ENCODE assay signal across 8 cellular contexts in genomic region chr5:141617682-141618029, GRCh38. TPM values are rescaled to one million over a fixed set of nuclear protein-coding genes. Genes with fewer than 3 reads are reported as not detected.
DNase-seq lines count a peak whose midpoint lies in the region; ATAC-seq, FAIRE-seq and TF ChIP-seq lines count a peak whose summit lies in the region.

No MANE protein-coding gene starts in this region.

- H2BK120ac ChIP-seq in H1 (replicated peaks; ENCODE audit: low read depth, low read length): no peak overlapping the region

- FAIRE-seq in H1 (lab: Jason Lieb, UNC): peak; percentile 13

- ATAC-seq in DND-41 (ENCODE audit: insufficient read depth, low read depth) (no peak), HG03159 (IDR thresholded peaks at IDR 0.05; ENCODE audit: unreplicated experiment) (no peak)

- 0 out of 2 replicates have a peak overlapping the region, but pooled peaks have one; percentile 40 for H2BK5ac ChIP-seq in H1 (ENCODE audit: low read depth, low read length)

- peaks cover 57% of the 10 kb centered on the region for H3K4me1 ChIP-seq in DND-41 (ENCODE audit: insufficient read depth, low read length)
- no peaks in the 10 kb centered on the region for H3K4me1 ChIP-seq in NT2/D1 (ENCODE audit: insufficient read depth, insufficient read length)
- peaks cover 0 to 4% (median 2%) of the 10 kb centered on the region in 4 experiments; a peak in 3 of 7 replicates for H3K4me1 ChIP-seq in H1 (replicated peaks in 1 of 4; ENCODE audit: control insufficient read depth in 3 of 4, insufficient read depth in 4 of 4, low read length in 3 of 4)
- H3K4me1 ChIP-seq in osteoblast (ENCODE audit: insufficient read depth, low read length): peaks cover 32% of the 10 kb centered on the region

- H3K14ac ChIP-seq in H1 (ENCODE audit: insufficient read length): no peak overlapping the region

- H3K4ac ChIP-seq in H1 (replicated peaks; ENCODE audit: insufficient read length, low read depth, low read length): no peak overlapping the region

- CTCF ChIA-PET in H1 (lab: Charles Lee; ENCODE audit: partially characterized antibody): interaction anchor here (0.5 to 11.4 kb wide), 10 partner anchors 10 to 946 kb away, joined by 3 to 150 read pairs (median 3); partner anchors contain the start of genes HDAC3 and RELL2

- H4K8ac ChIP-seq in H1 (ENCODE audit: extremely low read depth, insufficient read depth, low read length): no peak overlapping the region

- H3K9ac ChIP-seq in DND-41 (ENCODE audit: low read depth, low read length): peak overlapping the region; percentile 97
- H3K9ac ChIP-seq in NT2/D1 (ENCODE audit: insufficient read length, low read depth): peak overlapping the region; percentile 82
- H3K9ac ChIP-seq in H1 (replicated peaks in 1 of 4; ENCODE audit: extremely low read depth in 1 of 4, low read depth in 3 of 4, low read length in 3 of 4): peak overlapping the region in 3 of 4 experiments; percentile 64 to 85 (median 70); a peak in 4 of 7 replicates

- intact Hi-C loops in posterior cingulate gyrus (cut with DNase I): loop anchor here (2.0 kb wide), 1 partner anchor 19 kb away; the partner anchor contains the start of genes HDAC3 and RELL2

- H2AFZ ChIP-seq in DND-41 (ENCODE audit: low read depth, low read length) (no peak overlapping the region), H1 (ENCODE audit: low read length) (no peak overlapping the region), osteoblast (ENCODE audit: low read length) (peak overlapping the region; percentile 75)

- POLR2A ChIA-PET in H1 (lab: Charles Lee; ENCODE audit: partially characterized antibody): interaction anchor here (0.8 to 8.2 kb wide), 8 partner anchors 9 to 26 kb away, joined by 3 to 75 read pairs (median 6); partner anchors contain the start of genes HDAC3 and RELL2

- H3K27ac ChIP-seq in DND-41 (ENCODE audit: low read length): peak overlapping the region; percentile 68
- peak overlapping the region; percentile 17; the same call in 1 of the 2 replicates for H3K27ac ChIP-seq in H1 (ENCODE audit: low read depth, low read length)
- peak overlapping the region; percentile 53 for H3K27ac ChIP-seq in osteoblast (ENCODE audit: low read depth, low read length)

- no peaks in the 10 kb centered on the region; the same call in 1 of the 2 replicates for H3K79me1 ChIP-seq in H1 (ENCODE audit: low read depth, low read length)

- TF ChIP-seq CTCF in DND-41 (IDR thresholded peaks at IDR 0.05; ENCODE audit: borderline replicate concordance, extremely low read depth, low read length, poor library complexity, severe bottlenecking) (no peak), H1 (IDR thresholded peaks at IDR 0.05; ENCODE audit: control extremely low read depth in 1 of 3, insufficient read depth in 1 of 3, low read depth in 1 of 3, low read length in 3 of 3) (no peak), osteoblast (IDR thresholded peaks at IDR 0.05; ENCODE audit: extremely low read depth, low read depth, low read length) (no peak)

- H3K27me3 ChIP-seq in DND-41 (ENCODE audit: insufficient read depth, low read length, poor library complexity): no peaks in the 10 kb centered on the region
- no peaks in the 10 kb centered on the region for H3K27me3 ChIP-seq in NT2/D1 (ENCODE audit: insufficient read depth, insufficient read length)
- no peaks in the 10 kb centered on the region for H3K27me3 ChIP-seq in H1 (replicated peaks in 1 of 4; ENCODE audit: control insufficient read depth in 3 of 4, extremely low read depth in 1 of 4, insufficient read depth in 3 of 4, low read length in 3 of 4)
- H3K27me3 ChIP-seq in osteoblast (ENCODE audit: insufficient read depth, low read length): no peaks in the 10 kb centered on the region

- no peaks in the 10 kb centered on the region for H3K9me3 ChIP-seq in DND-41 (ENCODE audit: insufficient read depth, low read length, severe bottlenecking)
- H3K9me3 ChIP-seq in NT2/D1 (ENCODE audit: insufficient read depth, low read length): no peaks in the 10 kb centered on the region
- no peaks in the 10 kb centered on the region for H3K9me3 ChIP-seq in H1 (ENCODE audit: insufficient read depth in 2 of 2, low read depth in 1 of 2, low read length in 1 of 2)
- no peaks in the 10 kb centered on the region for H3K9me3 ChIP-seq in osteoblast (ENCODE audit: low read depth, low read length)

- no peak overlapping the region for H3K23ac ChIP-seq in H1 (ENCODE audit: insufficient read length)

- H3K56ac ChIP-seq in H1 (replicated peaks; ENCODE audit: insufficient read length, low read depth, low read length): no peak overlapping the region

- H4K5ac ChIP-seq in H1 (ENCODE audit: insufficient read length, low read depth, low read length): no peak overlapping the region

- no peak overlapping the region for H2BK15ac ChIP-seq in H1 (ENCODE audit: low read length)

- H3K36me3 ChIP-seq in DND-41 (ENCODE audit: insufficient read depth, low read length) (peaks cover 40% of the 10 kb centered on the region), NT2/D1 (ENCODE audit: insufficient read depth, insufficient read length, low read length) (peaks cover 36% of the 10 kb centered on the region), H1 (ENCODE audit: control insufficient read depth in 2 of 4, insufficient read depth in 4 of 4, low read length in 3 of 4) (peaks cover 2 to 22% (median 14%) of the 10 kb centered on the region in 4 experiments; a peak in 7 of 8 replicates), osteoblast (ENCODE audit: insufficient read depth, low read length) (peaks cover 17% of the 10 kb centered on the region)

- peaks cover 64% of the 10 kb centered on the region for H3K79me2 ChIP-seq in DND-41 (ENCODE audit: insufficient read depth, low read length)
- peaks cover 8 to 49% of the 10 kb centered on the region in 2 experiments for H3K79me2 ChIP-seq in H1 (ENCODE audit: control insufficient read depth in 1 of 2, insufficient read depth in 2 of 2, low read length in 2 of 2)
- H3K79me2 ChIP-seq in osteoblast (ENCODE audit: insufficient read depth, low read length): peaks cover 56% of the 10 kb centered on the region

- peaks cover 14% of the 10 kb centered on the region; the same call in 1 of the 2 replicates for H4K20me1 ChIP-seq in DND-41 (ENCODE audit: insufficient read depth, low read length)
- peaks cover 0 to 4% of the 10 kb centered on the region in 2 experiments for H4K20me1 ChIP-seq in H1 (replicated peaks in 1 of 2; ENCODE audit: control insufficient read depth in 1 of 2, insufficient read depth in 2 of 2, low read length in 2 of 2)
- peaks cover 12% of the 10 kb centered on the region for H4K20me1 ChIP-seq in osteoblast (ENCODE audit: insufficient read depth, low read length)

- no peak for TF ChIP-seq RAD21 in H1 (IDR thresholded peaks at IDR 0.05 in 1 of 2, conservative IDR thresholded peaks at IDR 0.05 in 1 of 2; ENCODE audit: low read depth in 2 of 2, low read length in 2 of 2)

- H3K18ac ChIP-seq in H1 (ENCODE audit: extremely low read depth, low read length): no peak overlapping the region; the same call in 1 of the 2 replicates

- no peak overlapping the region for H2AK5ac ChIP-seq in H1 (ENCODE audit: low read depth, low read length)

- TF ChIP-seq EP300 in H1 (IDR thresholded peaks at IDR 0.05; ENCODE audit: borderline replicate concordance in 1 of 2, low read depth in 2 of 2, low read length in 2 of 2): no peak

- H2BK12ac ChIP-seq in H1 (ENCODE audit: low read depth, low read length): no peak overlapping the region

- no peak for DNase-seq in DND-41
- DNase-seq in NT2/D1 (ENCODE audit: low read depth, low spot score): no peak
- no peak for DNase-seq in H1 (ENCODE audit: low read depth in 1 of 2, low spot score in 2 of 2)
- no peak for DNase-seq in osteoblast (ENCODE audit: insufficient read length, low spot score, missing footprints)
- DNase-seq in posterior cingulate gyrus: no peak
- DNase-seq in mucosa of gallbladder (ENCODE audit: low spot score): no peak
- DNase-seq in NK-92 treated with Interleukin-12 subunit alpha and Interleukin-12 subunit beta, amount 100 ng/mL, for 24 hours (lab: John Stamatoyannopoulos, UW): no peak

- no peak overlapping the region for H2BK20ac ChIP-seq in H1 (ENCODE audit: low read length)

- peak overlapping the region; percentile 69 to 87; a peak in 3 of 4 replicates for H3K4me3 ChIP-seq in DND-41 (ENCODE audit: low read depth in 1 of 2, low read length in 2 of 2)
- H3K4me3 ChIP-seq in NT2/D1 (ENCODE audit: insufficient read length, low read depth): peak overlapping the region; percentile 62
- peak overlapping the region; percentile 74 to 97 (median 84); a peak in 7 of 8 replicates for H3K4me3 ChIP-seq in H1 (ENCODE audit: extremely low read depth in 1 of 4, insufficient read depth in 2 of 4, low read depth in 3 of 4, low read length in 4 of 4)
- H3K4me3 ChIP-seq in osteoblast (ENCODE audit: insufficient read depth, low read length): peak overlapping the region; percentile 84

- TF ChIP-seq POLR2A in H1 (IDR thresholded peaks at IDR 0.05; ENCODE audit: control extremely low read depth in 1 of 2, low read depth in 2 of 2, low read length in 2 of 2): no peak

- H4K91ac ChIP-seq in H1 (replicated peaks; ENCODE audit: insufficient read length, low read length): no peak overlapping the region

- peak overlapping the region; percentile 77 for H3K4me2 ChIP-seq in DND-41 (ENCODE audit: insufficient read depth, low read length)
- H3K4me2 ChIP-seq in H1 (ENCODE audit: insufficient read depth in 1 of 2, low read depth in 2 of 2, low read length in 2 of 2): peak overlapping the region; percentile 93 to 99
- H3K4me2 ChIP-seq in osteoblast (ENCODE audit: insufficient read depth, low read length): peak overlapping the region; percentile 99

- peaks cover 3% of the 10 kb centered on the region; the same call in 1 of the 2 replicates for H3K23me2 ChIP-seq in H1 (ENCODE audit: low read depth, low read length)

- WGBS in H1 (ENCODE audit: extremely low coverage in 1 of 2, insufficient coverage in 1 of 2, insufficient read length in 1 of 2, insufficient replicate concordance in 2 of 2, low coverage in 1 of 2, low lambda C conversion rate in 2 of 2, missing lambda C conversion rate in 1 of 2), 2 experiments: 57% methylated on average over 9 of the region's 9 CpGs; no CpG with 5 or more reads in 1 of the 2 experiments

RNA-seq across cellular contexts. Expression of gene DIAPH1, which starts 1.1 kb away (rescaled TPM):
- total RNA-seq in H1 (2021; fragmentation: NEBNext Ultra II Directional; extraction: Animal tissue kit (Norgen Biotek cat#: 25700)): 107 and 114 TPM in 2 replicates
- polyA plus RNA-seq in H1 (2011; rRNA removed): 61.2 and 70.9 TPM in 2 replicates
- 48.9 TPM for polyA plus RNA-seq in H1 (2011; cell fraction: cytosol; rRNA removed)
- polyA plus RNA-seq in H1 (2011; cell fraction: nucleus; rRNA removed): 141 TPM
- polyA plus RNA-seq in H1 (2012, experiment 1 of 2): 75.5 to 89.0 TPM (median 87.1 TPM) in 4 replicates
- 29.3 TPM for polyA plus RNA-seq in H1 (2012, experiment 2 of 2)
- polyA plus RNA-seq in H1 (2013, experiment 1 of 2): 88.0 TPM
- 97.4 TPM for polyA plus RNA-seq in H1 (2013, experiment 2 of 2)
- 87.4 and 92.8 TPM in 2 replicates for polyA minus RNA-seq in H1 (2011; rRNA and poly(A)+ RNA removed)
- polyA minus RNA-seq in H1 (2011; cell fraction: cytosol; rRNA and poly(A)+ RNA removed): 48.5 TPM
- polyA minus RNA-seq in H1 (2011; cell fraction: nucleus; rRNA and poly(A)+ RNA removed): 88.3 TPM
- 18.5 and 19.2 TPM in 2 replicates for total RNA-seq in osteoblast
- 85.9 TPM for total RNA-seq in mucosa of gallbladder

RNA-seq across cellular contexts. Expression of gene HDAC3, which starts 19.0 kb away (rescaled TPM):
- 98.5 and 99.0 TPM in 2 replicates for total RNA-seq in H1 (2021; fragmentation: NEBNext Ultra II Directional; extraction: Animal tissue kit (Norgen Biotek cat#: 25700))
- 120 and 124 TPM in 2 replicates for polyA plus RNA-seq in H1 (2011; rRNA removed)
- 136 TPM for polyA plus RNA-seq in H1 (2011; cell fraction: cytosol; rRNA removed)
- 146 TPM for polyA plus RNA-seq in H1 (2011; cell fraction: nucleus; rRNA removed)
- 97.2 to 108 TPM (median 102 TPM) in 4 replicates for polyA plus RNA-seq in H1 (2012, experiment 1 of 2)
- polyA plus RNA-seq in H1 (2012, experiment 2 of 2): 126 TPM
- 75.7 TPM for polyA plus RNA-seq in H1 (2013, experiment 1 of 2)
- polyA plus RNA-seq in H1 (2013, experiment 2 of 2): 75.1 TPM
- 143 and 172 TPM in 2 replicates for polyA minus RNA-seq in H1 (2011; rRNA and poly(A)+ RNA removed)
- polyA minus RNA-seq in H1 (2011; cell fraction: cytosol; rRNA and poly(A)+ RNA removed): 76.8 TPM
- 65.7 TPM for polyA minus RNA-seq in H1 (2011; cell fraction: nucleus; rRNA and poly(A)+ RNA removed)
- total RNA-seq in osteoblast (47.8 and 50.4 TPM in 2 replicates), mucosa of gallbladder (43.3 TPM)

RNA-seq across cellular contexts. Expression of gene RELL2, which starts 19.1 kb away (rescaled TPM):
- 18.6 and 19.2 TPM in 2 replicates for total RNA-seq in H1 (2021; fragmentation: NEBNext Ultra II Directional; extraction: Animal tissue kit (Norgen Biotek cat#: 25700))
- 23.7 and 33.1 TPM in 2 replicates for polyA plus RNA-seq in H1 (2011; rRNA removed)
- 31.2 TPM for polyA plus RNA-seq in H1 (2011; cell fraction: cytosol; rRNA removed)
- polyA plus RNA-seq in H1 (2011; cell fraction: nucleus; rRNA removed): 117 TPM
- polyA plus RNA-seq in H1 (2012, experiment 1 of 2): 12.5 to 21.6 TPM (median 17.8 TPM) in 4 replicates
- polyA plus RNA-seq in H1 (2012, experiment 2 of 2): 17.0 TPM
- 19.0 TPM for polyA plus RNA-seq in H1 (2013, experiment 1 of 2)
- polyA plus RNA-seq in H1 (2013, experiment 2 of 2): 17.6 TPM
- polyA minus RNA-seq in H1 (2011; rRNA and poly(A)+ RNA removed): 11.9 and 13.3 TPM in 2 replicates
- 7.9 TPM for polyA minus RNA-seq in H1 (2011; cell fraction: cytosol; rRNA and poly(A)+ RNA removed)
- polyA minus RNA-seq in H1 (2011; cell fraction: nucleus; rRNA and poly(A)+ RNA removed): 18.7 TPM
- total RNA-seq in osteoblast (4.4 and 5.1 TPM in 2 replicates), mucosa of gallbladder (10.2 TPM)

RNA-seq across cellular contexts. Expression of gene FCHSD1, which starts 33.6 kb away (rescaled TPM):
- total RNA-seq in H1 (2021; fragmentation: NEBNext Ultra II Directional; extraction: Animal tissue kit (Norgen Biotek cat#: 25700)): 30.1 and 32.2 TPM in 2 replicates
- 22.0 and 36.8 TPM in 2 replicates for polyA plus RNA-seq in H1 (2011; rRNA removed)
- polyA plus RNA-seq in H1 (2011; cell fraction: cytosol; rRNA removed): 51.4 TPM
- polyA plus RNA-seq in H1 (2011; cell fraction: nucleus; rRNA removed): 345 TPM
- 26.3 to 30.1 TPM (median 27.0 TPM) in 4 replicates for polyA plus RNA-seq in H1 (2012, experiment 1 of 2)
- 13.2 TPM for polyA plus RNA-seq in H1 (2012, experiment 2 of 2)
- 22.6 TPM for polyA plus RNA-seq in H1 (2013, experiment 1 of 2)
- polyA plus RNA-seq in H1 (2013, experiment 2 of 2): 19.8 TPM
- 16.2 and 17.4 TPM in 2 replicates for polyA minus RNA-seq in H1 (2011; rRNA and poly(A)+ RNA removed)
- 15.9 TPM for polyA minus RNA-seq in H1 (2011; cell fraction: cytosol; rRNA and poly(A)+ RNA removed)
- 56.3 TPM for polyA minus RNA-seq in H1 (2011; cell fraction: nucleus; rRNA and poly(A)+ RNA removed)
- total RNA-seq in osteoblast: 21.8 and 22.4 TPM in 2 replicates
- 62.0 TPM for total RNA-seq in mucosa of gallbladder

Comparison
In these comparisons a context has a peak if more than half of its experiments do, and no peak if none do; other contexts are left out.
1. H3K27ac ChIP-seq: peak in every context shown above with its lines; median percentile 68 in DND-41; 53 in osteoblast; 17 in H1.